Comparison of ENCODE assay signal across 1 cellular context in genomic region chr5:111514087-111514486, GRCh38.
TF ChIP-seq lines count a peak whose summit lies in the region.

No MANE protein-coding gene starts in this region.

TF ChIP-seq in GM12878, 131 proteins besides CTCF, POLR2A, EP300 and RAD21 (continued from another document):
- TF ChIP-seq REST (IDR thresholded peaks at IDR 0.05; ENCODE audit: low read depth, low read length) (no peak), ZBTB33 (IDR thresholded peaks at IDR 0.05) (0 out of 2 replicates have a peak, but pooled peaks have one; percentile 10), POU2F2 (IDR thresholded peaks at IDR 0.05; ENCODE audit: borderline replicate concordance, low read depth, low read length) (no peak), CBX5 (IDR thresholded peaks at IDR 0.05; ENCODE audit: low read depth) (no peak), YY1 (IDR thresholded peaks at IDR 0.05; ENCODE audit: low read depth, low read length) (no peak)
